Comparison of ENCODE assay signal across 1 cellular context in the genomic region with DNA sequence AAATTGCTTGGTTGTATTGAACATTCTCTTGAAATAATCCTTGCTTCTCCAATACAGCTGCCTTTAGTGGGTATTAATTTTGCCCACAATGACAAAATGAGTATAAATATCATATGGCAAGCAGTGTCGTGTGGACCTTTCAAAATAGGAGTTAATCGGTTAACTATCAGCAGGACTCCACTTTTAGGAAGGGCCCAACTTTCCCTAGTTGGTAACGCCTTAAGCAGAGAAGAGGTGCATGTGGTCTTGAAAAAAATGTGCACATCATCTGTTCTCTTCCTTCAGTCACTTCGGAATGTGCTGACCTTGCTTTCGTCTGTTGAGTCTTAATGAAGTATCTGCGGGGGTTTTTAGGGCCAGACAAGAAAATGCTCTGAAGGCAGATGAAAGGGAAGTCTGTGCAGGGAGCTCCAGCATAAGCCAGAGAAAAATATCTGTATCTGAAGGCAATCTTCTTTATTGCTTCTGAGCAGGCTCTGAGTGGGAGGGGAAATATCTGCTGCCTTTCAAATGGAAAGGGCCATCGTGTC.
TF ChIP-seq lines count a peak whose summit lies in the region.

No MANE protein-coding gene starts in this region.

TF ChIP-seq in GM23338, 12 proteins besides CTCF, POLR2A, EP300 and RAD21 (continued from another document):
- TF ChIP-seq, protein P1, sequence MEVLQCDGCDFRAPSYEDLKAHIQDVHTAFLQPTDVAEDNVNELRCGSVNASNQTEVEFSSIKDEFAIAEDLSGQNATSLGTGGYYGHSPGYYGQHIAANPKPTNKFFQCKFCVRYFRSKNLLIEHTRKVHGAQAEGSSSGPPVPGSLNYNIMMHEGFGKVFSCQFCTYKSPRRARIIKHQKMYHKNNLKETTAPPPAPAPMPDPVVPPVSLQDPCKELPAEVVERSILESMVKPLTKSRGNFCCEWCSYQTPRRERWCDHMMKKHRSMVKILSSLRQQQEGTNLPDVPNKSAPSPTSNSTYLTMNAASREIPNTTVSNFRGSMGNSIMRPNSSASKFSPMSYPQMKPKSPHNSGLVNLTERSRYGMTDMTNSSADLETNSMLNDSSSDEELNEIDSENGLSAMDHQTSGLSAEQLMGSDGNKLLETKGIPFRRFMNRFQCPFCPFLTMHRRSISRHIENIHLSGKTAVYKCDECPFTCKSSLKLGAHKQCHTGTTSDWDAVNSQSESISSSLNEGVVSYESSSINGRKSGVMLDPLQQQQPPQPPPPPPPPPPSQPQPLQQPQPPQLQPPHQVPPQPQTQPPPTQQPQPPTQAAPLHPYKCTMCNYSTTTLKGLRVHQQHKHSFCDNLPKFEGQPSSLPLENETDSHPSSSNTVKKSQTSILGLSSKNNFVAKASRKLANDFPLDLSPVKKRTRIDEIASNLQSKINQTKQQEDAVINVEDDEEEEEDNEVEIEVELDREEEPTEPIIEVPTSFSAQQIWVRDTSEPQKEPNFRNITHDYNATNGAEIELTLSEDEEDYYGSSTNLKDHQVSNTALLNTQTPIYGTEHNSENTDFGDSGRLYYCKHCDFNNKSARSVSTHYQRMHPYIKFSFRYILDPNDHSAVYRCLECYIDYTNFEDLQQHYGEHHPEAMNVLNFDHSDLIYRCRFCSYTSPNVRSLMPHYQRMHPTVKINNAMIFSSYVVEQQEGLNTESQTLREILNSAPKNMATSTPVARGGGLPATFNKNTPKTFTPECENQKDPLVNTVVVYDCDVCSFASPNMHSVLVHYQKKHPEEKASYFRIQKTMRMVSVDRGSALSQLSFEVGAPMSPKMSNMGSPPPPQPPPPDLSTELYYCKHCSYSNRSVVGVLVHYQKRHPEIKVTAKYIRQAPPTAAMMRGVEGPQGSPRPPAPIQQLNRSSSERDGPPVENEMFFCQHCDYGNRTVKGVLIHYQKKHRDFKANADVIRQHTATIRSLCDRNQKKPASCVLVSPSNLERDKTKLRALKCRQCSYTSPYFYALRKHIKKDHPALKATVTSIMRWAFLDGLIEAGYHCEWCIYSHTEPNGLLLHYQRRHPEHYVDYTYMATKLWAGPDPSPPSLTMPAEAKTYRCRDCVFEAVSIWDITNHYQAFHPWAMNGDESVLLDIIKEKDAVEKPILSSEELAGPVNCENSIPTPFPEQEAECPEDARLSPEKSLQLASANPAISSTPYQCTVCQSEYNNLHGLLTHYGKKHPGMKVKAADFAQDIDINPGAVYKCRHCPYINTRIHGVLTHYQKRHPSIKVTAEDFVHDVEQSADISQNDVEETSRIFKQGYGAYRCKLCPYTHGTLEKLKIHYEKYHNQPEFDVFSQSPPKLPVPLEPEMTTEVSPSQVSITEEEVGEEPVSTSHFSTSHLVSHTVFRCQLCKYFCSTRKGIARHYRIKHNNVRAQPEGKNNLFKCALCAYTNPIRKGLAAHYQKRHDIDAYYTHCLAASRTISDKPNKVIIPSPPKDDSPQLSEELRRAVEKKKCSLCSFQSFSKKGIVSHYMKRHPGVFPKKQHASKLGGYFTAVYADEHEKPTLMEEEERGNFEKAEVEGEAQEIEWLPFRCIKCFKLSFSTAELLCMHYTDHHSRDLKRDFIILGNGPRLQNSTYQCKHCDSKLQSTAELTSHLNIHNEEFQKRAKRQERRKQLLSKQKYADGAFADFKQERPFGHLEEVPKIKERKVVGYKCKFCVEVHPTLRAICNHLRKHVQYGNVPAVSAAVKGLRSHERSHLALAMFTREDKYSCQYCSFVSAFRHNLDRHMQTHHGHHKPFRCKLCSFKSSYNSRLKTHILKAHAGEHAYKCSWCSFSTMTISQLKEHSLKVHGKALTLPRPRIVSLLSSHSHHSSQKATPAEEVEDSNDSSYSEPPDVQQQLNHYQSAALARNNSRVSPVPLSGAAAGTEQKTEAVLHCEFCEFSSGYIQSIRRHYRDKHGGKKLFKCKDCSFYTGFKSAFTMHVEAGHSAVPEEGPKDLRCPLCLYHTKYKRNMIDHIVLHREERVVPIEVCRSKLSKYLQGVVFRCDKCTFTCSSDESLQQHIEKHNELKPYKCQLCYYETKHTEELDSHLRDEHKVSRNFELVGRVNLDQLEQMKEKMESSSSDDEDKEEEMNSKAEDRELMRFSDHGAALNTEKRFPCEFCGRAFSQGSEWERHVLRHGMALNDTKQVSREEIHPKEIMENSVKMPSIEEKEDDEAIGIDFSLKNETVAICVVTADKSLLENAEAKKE (CRISPR knock-in tag; IDR thresholded peaks at IDR 0.05), result no peak
- no peak for TF ChIP-seq JUNB (IDR thresholded peaks at IDR 0.05; ENCODE audit: unreplicated experiment)
- TF ChIP-seq, protein P2, sequence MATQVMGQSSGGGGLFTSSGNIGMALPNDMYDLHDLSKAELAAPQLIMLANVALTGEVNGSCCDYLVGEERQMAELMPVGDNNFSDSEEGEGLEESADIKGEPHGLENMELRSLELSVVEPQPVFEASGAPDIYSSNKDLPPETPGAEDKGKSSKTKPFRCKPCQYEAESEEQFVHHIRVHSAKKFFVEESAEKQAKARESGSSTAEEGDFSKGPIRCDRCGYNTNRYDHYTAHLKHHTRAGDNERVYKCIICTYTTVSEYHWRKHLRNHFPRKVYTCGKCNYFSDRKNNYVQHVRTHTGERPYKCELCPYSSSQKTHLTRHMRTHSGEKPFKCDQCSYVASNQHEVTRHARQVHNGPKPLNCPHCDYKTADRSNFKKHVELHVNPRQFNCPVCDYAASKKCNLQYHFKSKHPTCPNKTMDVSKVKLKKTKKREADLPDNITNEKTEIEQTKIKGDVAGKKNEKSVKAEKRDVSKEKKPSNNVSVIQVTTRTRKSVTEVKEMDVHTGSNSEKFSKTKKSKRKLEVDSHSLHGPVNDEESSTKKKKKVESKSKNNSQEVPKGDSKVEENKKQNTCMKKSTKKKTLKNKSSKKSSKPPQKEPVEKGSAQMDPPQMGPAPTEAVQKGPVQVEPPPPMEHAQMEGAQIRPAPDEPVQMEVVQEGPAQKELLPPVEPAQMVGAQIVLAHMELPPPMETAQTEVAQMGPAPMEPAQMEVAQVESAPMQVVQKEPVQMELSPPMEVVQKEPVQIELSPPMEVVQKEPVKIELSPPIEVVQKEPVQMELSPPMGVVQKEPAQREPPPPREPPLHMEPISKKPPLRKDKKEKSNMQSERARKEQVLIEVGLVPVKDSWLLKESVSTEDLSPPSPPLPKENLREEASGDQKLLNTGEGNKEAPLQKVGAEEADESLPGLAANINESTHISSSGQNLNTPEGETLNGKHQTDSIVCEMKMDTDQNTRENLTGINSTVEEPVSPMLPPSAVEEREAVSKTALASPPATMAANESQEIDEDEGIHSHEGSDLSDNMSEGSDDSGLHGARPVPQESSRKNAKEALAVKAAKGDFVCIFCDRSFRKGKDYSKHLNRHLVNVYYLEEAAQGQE (IDR thresholded peaks at IDR 0.05; ENCODE audit: unreplicated experiment), result no peak
- TF ChIP-seq POLR2AphosphoS5 (IDR thresholded peaks at IDR 0.05; ENCODE audit: low read depth), result no peak
- TF ChIP-seq ZNF114 (CRISPR knock-in tag; IDR thresholded peaks at IDR 0.05), result no peak
- no peak for TF ChIP-seq EZH2 (IDR thresholded peaks at IDR 0.05; ENCODE audit: low read depth, unreplicated experiment)
- no peak for TF ChIP-seq ZNF331 (CRISPR knock-in tag; IDR thresholded peaks at IDR 0.05; ENCODE audit: low read depth)
- TF ChIP-seq, protein P3, sequence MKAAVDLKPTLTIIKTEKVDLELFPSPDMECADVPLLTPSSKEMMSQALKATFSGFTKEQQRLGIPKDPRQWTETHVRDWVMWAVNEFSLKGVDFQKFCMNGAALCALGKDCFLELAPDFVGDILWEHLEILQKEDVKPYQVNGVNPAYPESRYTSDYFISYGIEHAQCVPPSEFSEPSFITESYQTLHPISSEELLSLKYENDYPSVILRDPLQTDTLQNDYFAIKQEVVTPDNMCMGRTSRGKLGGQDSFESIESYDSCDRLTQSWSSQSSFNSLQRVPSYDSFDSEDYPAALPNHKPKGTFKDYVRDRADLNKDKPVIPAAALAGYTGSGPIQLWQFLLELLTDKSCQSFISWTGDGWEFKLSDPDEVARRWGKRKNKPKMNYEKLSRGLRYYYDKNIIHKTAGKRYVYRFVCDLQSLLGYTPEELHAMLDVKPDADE (IDR thresholded peaks at IDR 0.05), result no peak
